ENCODE assay signal across 17 cellular contexts in genomic region chr1:182886985-182887384, GRCh38. TPM values are rescaled to one million over a fixed set of nuclear protein-coding genes. Genes with fewer than 3 reads are reported as not detected.
DNase-seq lines count a peak whose midpoint lies in the region; ATAC-seq, FAIRE-seq and TF ChIP-seq lines count a peak whose summit lies in the region.
"Had no signal": no experiment of that assay in that cellular context is flagged by ENCODE, and none has a peak within 500 bp of the region (broad histone marks: within the 10 kb centered on the region; RNA-seq: fewer than 3 reads in every experiment).

No MANE protein-coding gene starts in this region.

- in situ Hi-C loops in K562 (cut with MboI): no loop called here

- CTCF ChIA-PET in activated CD8-positive, alpha-beta T cell treated with anti-CD3 and anti-CD28 coated beads for 36 hours (lab: Charles Lee): no interaction called here
- CTCF ChIA-PET in activated CD8-positive, alpha-beta T cell treated with anti-CD3 and anti-CD28 coated beads, Interleukin-2, amount 10 ng/mL, durations not matched to agents 7 days and 5 days (lab: Charles Lee): no interaction called here
- CTCF ChIA-PET in K562 (lab: Yijun Ruan, JAX; ENCODE audit: low intra/inter-chr PET ratio): no interaction called here

- no peak overlapping the region for H2BK12ac ChIP-seq in H9 (ENCODE audit: insufficient read length, low read depth, low read length)

- H2BK120ac ChIP-seq in H9 (ENCODE audit: low read depth, low read length, poor library complexity, severe bottlenecking): no peak overlapping the region

- H3K23me2 ChIP-seq in H9 (ENCODE audit: insufficient read length, low read depth, low read length, poor library complexity, severe bottlenecking): no peaks in the 10 kb centered on the region

- H3K9me1 ChIP-seq in K562 (ENCODE audit: control insufficient read depth, insufficient read depth, low read length): peaks cover 2% of the 10 kb centered on the region

- no peak overlapping the region for H4K5ac ChIP-seq in H9 (ENCODE audit: insufficient read length, low read depth, low read length)

- WGBS in H9 (ENCODE audit: extremely low coverage, insufficient read length, low lambda C conversion rate): no CpG with 5 or more reads among the region's 11 CpGs
- 92% methylated on average over 11 of the region's 11 CpGs for WGBS in K562 (ENCODE audit: insufficient coverage, low coverage, missing lambda C conversion rate)

- H2BK20ac ChIP-seq in H9 (ENCODE audit: low read depth, low read length, poor library complexity, severe bottlenecking): no peak overlapping the region

- POLR2A ChIA-PET in activated CD8-positive, alpha-beta T cell treated with anti-CD3 and anti-CD28 coated beads for 36 hours (lab: Charles Lee): no interaction called here
- POLR2A ChIA-PET in activated CD8-positive, alpha-beta T cell treated with anti-CD3 and anti-CD28 coated beads, Interleukin-2, amount 10 ng/mL, durations not matched to agents 7 days and 5 days (lab: Charles Lee): interaction anchor here (1.0 kb wide), 1 partner anchor 42 kb away, joined by 3 read pairs; no protein-coding TSS in a partner anchor
- POLR2A ChIA-PET in K562 (lab: Yijun Ruan, JAX): interaction anchor here (3.6 kb wide), 1 partner anchor 8 kb away, joined by 19 read pairs; no protein-coding TSS in a partner anchor

- intact Hi-C loops in activated CD8-positive, alpha-beta T cell treated with anti-CD3 and anti-CD28 coated beads for 36 hours (cut with micrococcal nuclease): no loop called here
- intact Hi-C loops in K562 (cut with micrococcal nuclease): loop anchor here (5.0 kb wide), 1 partner anchor 35 kb away; no protein-coding TSS in a partner anchor
- intact Hi-C loops in mucosa of descending colon (cut with DNase I, micrococcal nuclease): no loop called here
- intact Hi-C loops in upper lobe of right lung (cut with DNase I): no loop called here

- H3K4me2 ChIP-seq in H9 (ENCODE audit: insufficient read depth, insufficient read length, low read length): no peak overlapping the region
- no peak overlapping the region for H3K4me2 ChIP-seq in K562 (ENCODE audit: insufficient read depth, low read length)

- H3K18ac ChIP-seq in H9 (ENCODE audit: insufficient read length, low read depth, low read length): no peak overlapping the region

- H3K4ac ChIP-seq in H9 (ENCODE audit: low read depth, low read length): no peak overlapping the region

- H3K14ac ChIP-seq in H9 (ENCODE audit: insufficient read depth, low read length): no peak overlapping the region

- H3K9ac ChIP-seq in H9 (ENCODE audit: extremely low read depth, insufficient read length, low read length): no peak overlapping the region
- no peak overlapping the region; a peak in 1 of 4 replicates for H3K9ac ChIP-seq in K562 (ENCODE audit: insufficient read depth in 1 of 2, low read depth in 2 of 2, low read length in 2 of 2)

- H3T11ph ChIP-seq in H9 (ENCODE audit: low read length): no peak overlapping the region

- no peak for TF ChIP-seq RAD21 in K562 (CRISPR knock-in tag; conservative IDR thresholded peaks at IDR 0.05 in 1 of 2, IDR thresholded peaks at IDR 0.05 in 1 of 2)

- TF ChIP-seq CTCF in activated CD8-positive, alpha-beta T cell treated with anti-CD3 and anti-CD28 coated beads for 36 hours (IDR thresholded peaks at IDR 0.05): no peak
- no peak for TF ChIP-seq CTCF in H9 (conservative IDR thresholded peaks at IDR 0.05)
- TF ChIP-seq CTCF in K562 (IDR thresholded peaks at IDR 0.05 in 2 of 3, conservative IDR thresholded peaks at IDR 0.05 in 1 of 3; ENCODE audit: insufficient read depth in 2 of 3, low read depth in 1 of 3, low read length in 3 of 3): no peak
- TF ChIP-seq CTCF in mucosa of descending colon (IDR thresholded peaks at IDR 0.05): no peak
- no peak for TF ChIP-seq CTCF in upper lobe of right lung (IDR thresholded peaks at IDR 0.05)

- H3K36me3 ChIP-seq in K562 (ENCODE audit: control insufficient read depth, insufficient read depth, low read length) (peaks cover 71% of the 10 kb centered on the region), mucosa of descending colon (ENCODE audit: low read depth) (peaks cover 15% of the 10 kb centered on the region), upper lobe of right lung (peaks cover 70% of the 10 kb centered on the region)

- H3K27ac ChIP-seq in H9 (ENCODE audit: insufficient read length, low read depth, low read length) (no peak overlapping the region), K562 (ENCODE audit: extremely low read depth, low read depth, low read length) (no peak overlapping the region), upper lobe of right lung (no peak overlapping the region)

- H3K79me2 ChIP-seq in H9 (ENCODE audit: insufficient read depth, low read length) (no peaks in the 10 kb centered on the region), K562 (ENCODE audit: control insufficient read depth, insufficient read depth, low read length) (no peaks in the 10 kb centered on the region; the same call in 2 of the 3 replicates)

- no peaks in the 10 kb centered on the region for H4K20me1 ChIP-seq in H9 (ENCODE audit: control insufficient read depth, insufficient read depth, insufficient read length)
- peaks cover 8% of the 10 kb centered on the region; the same call in 1 of the 2 replicates for H4K20me1 ChIP-seq in K562 (replicated peaks; ENCODE audit: control insufficient read depth, insufficient read depth, low read length)

- H3K36me3 Mint-ChIP-seq in activated CD8-positive, alpha-beta T cell treated with anti-CD3 and anti-CD28 coated beads for 36 hours (ENCODE audit: low read depth): peaks cover 76% of the 10 kb centered on the region
- peaks cover 83% of the 10 kb centered on the region for H3K36me3 Mint-ChIP-seq in activated CD8-positive, alpha-beta T cell treated with anti-CD3 and anti-CD28 coated beads, Interleukin-2, amount 10 ng/mL, durations not matched to agents 7 days and 5 days (ENCODE audit: low read depth)
- peaks cover 41 to 70% (median 60%) of the 10 kb centered on the region in 3 experiments for H3K36me3 Mint-ChIP-seq in H9 (ENCODE audit: insufficient read depth in 1 of 3, low read depth in 3 of 3)
- H3K36me3 Mint-ChIP-seq in stimulated activated effector memory CD8-positive, alpha-beta T cell treated with anti-CD3 and anti-CD28 coated beads, Interleukin-12 subunit alpha, Interleukin-12 subunit beta, amount 100 ng/mL, for 72 hours: peaks cover 87% of the 10 kb centered on the region

- no peak overlapping the region for H2AK5ac ChIP-seq in H9 (ENCODE audit: insufficient read length, low read length)

- no peak overlapping the region for H2BK5ac ChIP-seq in H9 (ENCODE audit: insufficient read length, low read length)

- H3K4me1 ChIP-seq in H9 (ENCODE audit: insufficient read depth, low read length): peaks cover 4% of the 10 kb centered on the region; the same call in 1 of the 2 replicates
- no peaks in the 10 kb centered on the region for H3K4me1 ChIP-seq in K562 (replicated peaks in 1 of 2; ENCODE audit: control insufficient read depth in 2 of 2, insufficient read depth in 2 of 2, low read length in 2 of 2)
- no peaks in the 10 kb centered on the region for H3K4me1 ChIP-seq in mucosa of descending colon (ENCODE audit: low read depth)
- H3K4me1 ChIP-seq in upper lobe of right lung: no peaks in the 10 kb centered on the region
- H3K4me1 ChIP-seq: Caco-2 had no signal

- H3K27me3 ChIP-seq in H9 (ENCODE audit: insufficient read depth, low read length): no peaks in the 10 kb centered on the region
- no peaks in the 10 kb centered on the region for H3K27me3 ChIP-seq in K562 (ENCODE audit: control insufficient read depth in 2 of 2, insufficient read depth in 2 of 2, low read length in 2 of 2)
- H3K27me3 ChIP-seq in upper lobe of right lung: no peaks in the 10 kb centered on the region

- H4K8ac ChIP-seq in H9 (replicated peaks; ENCODE audit: insufficient read length, low read depth, low read length): no peak overlapping the region

- no peaks in the 10 kb centered on the region for H3K79me1 ChIP-seq in H9 (ENCODE audit: insufficient read depth, low read depth, low read length, poor library complexity, severe bottlenecking)

- H3K9me3 ChIP-seq in H9 (ENCODE audit: control insufficient read depth, low read depth, low read length): no peaks in the 10 kb centered on the region
- H3K9me3 ChIP-seq in K562 (replicated peaks; ENCODE audit: control insufficient read depth, insufficient read depth, low read depth, low read length): no peaks in the 10 kb centered on the region
- no peaks in the 10 kb centered on the region for H3K9me3 ChIP-seq in mucosa of descending colon
- H3K9me3 ChIP-seq in upper lobe of right lung: no peaks in the 10 kb centered on the region
- H3K9me3 ChIP-seq: Caco-2 had no signal

- H3K27ac Mint-ChIP-seq in activated CD8-positive, alpha-beta T cell treated with anti-CD3 and anti-CD28 coated beads for 36 hours: peak overlapping the region; percentile 19
- no peak overlapping the region for H3K27ac Mint-ChIP-seq in activated CD8-positive, alpha-beta T cell treated with anti-CD3 and anti-CD28 coated beads, Interleukin-2, amount 10 ng/mL, durations not matched to agents 7 days and 5 days
- H3K27ac Mint-ChIP-seq in H9: peak overlapping the region in 2 of 3 experiments; percentile 25 to 89; a peak in 3 of 7 replicates
- peak overlapping the region; percentile 29 for H3K27ac Mint-ChIP-seq in stimulated activated effector memory CD8-positive, alpha-beta T cell treated with anti-CD3 and anti-CD28 coated beads, Interleukin-12 subunit alpha, Interleukin-12 subunit beta, amount 100 ng/mL, for 72 hours
- H3K27ac Mint-ChIP-seq: B cell had no signal

- DNase-seq in activated CD8-positive, alpha-beta T cell treated with anti-CD3 and anti-CD28 coated beads for 36 hours: no peak
- DNase-seq in activated CD8-positive, alpha-beta T cell treated with anti-CD3 and anti-CD28 coated beads, Interleukin-2, amount 10 ng/mL, durations not matched to agents 7 days and 5 days: no peak
- DNase-seq in H9: no peak
- no peak for DNase-seq in K562 (ENCODE audit: extremely low read depth in 1 of 4, low spot score in 3 of 4)
- DNase-seq in stimulated activated effector memory CD8-positive, alpha-beta T cell treated with anti-CD3 and anti-CD28 coated beads, Interleukin-12 subunit alpha, Interleukin-12 subunit beta, amount 100 ng/mL, for 72 hours (ENCODE audit: low spot score in 2 of 2): no peak
- DNase-seq in HTR-8/SVneo (ENCODE audit: insufficient read length, low spot score): no peak
- no peak for DNase-seq in mucosa of descending colon
- no peak for DNase-seq in upper lobe of right lung
- DNase-seq: Caco-2, HCEC 1CT, NCI-H1105 treated with DMSO at 0.1 percent for 48 hours, NCI-H1694 treated with DMSO at 0.1 percent for 48 hours, NCI-H510A treated with DMSO at 0.1 percent for 48 hours, NCI-H774, RPMI8226, SHP77 treated with DMSO at 0.1 percent for 48 hours had no signal

- H2BK15ac ChIP-seq in H9 (ENCODE audit: low read depth, low read length): no peak overlapping the region

- H3K4me1 Mint-ChIP-seq in activated CD8-positive, alpha-beta T cell treated with anti-CD3 and anti-CD28 coated beads for 36 hours (ENCODE audit: low read depth): peaks cover 32% of the 10 kb centered on the region
- H3K4me1 Mint-ChIP-seq in activated CD8-positive, alpha-beta T cell treated with anti-CD3 and anti-CD28 coated beads, Interleukin-2, amount 10 ng/mL, durations not matched to agents 7 days and 5 days (ENCODE audit: low read depth): peaks cover 32% of the 10 kb centered on the region
- peaks cover 6 to 8% of the 10 kb centered on the region in 2 experiments for H3K4me1 Mint-ChIP-seq in H9
- peaks cover 33% of the 10 kb centered on the region for H3K4me1 Mint-ChIP-seq in stimulated activated effector memory CD8-positive, alpha-beta T cell treated with anti-CD3 and anti-CD28 coated beads, Interleukin-12 subunit alpha, Interleukin-12 subunit beta, amount 100 ng/mL, for 72 hours

- H3K56ac ChIP-seq in H9 (ENCODE audit: insufficient read length, low read depth, low read length): no peak overlapping the region

- ATAC-seq in activated CD8-positive, alpha-beta T cell treated with anti-CD3 and anti-CD28 coated beads for 36 hours: no peak
- no peak for ATAC-seq in activated CD8-positive, alpha-beta T cell treated with anti-CD3 and anti-CD28 coated beads, Interleukin-2, amount 10 ng/mL, durations not matched to agents 7 days and 5 days
- no peak for ATAC-seq in K562
- ATAC-seq in stimulated activated effector memory CD8-positive, alpha-beta T cell treated with anti-CD3 and anti-CD28 coated beads, Interleukin-12 subunit alpha, Interleukin-12 subunit beta, amount 100 ng/mL, for 72 hours: no peak
- ATAC-seq in mucosa of descending colon: no peak
- no peak for ATAC-seq in upper lobe of right lung

- H2AFZ ChIP-seq in H9 (ENCODE audit: low read length) (no peak overlapping the region), K562 (ENCODE audit: low read depth, low read length) (no peak overlapping the region)

- H3K4me3 ChIP-seq in K562 (no peak overlapping the region), mucosa of descending colon (no peak overlapping the region), upper lobe of right lung (no peak overlapping the region)

- H3K27me3 Mint-ChIP-seq in activated CD8-positive, alpha-beta T cell treated with anti-CD3 and anti-CD28 coated beads for 36 hours: no peaks in the 10 kb centered on the region
- no peaks in the 10 kb centered on the region for H3K27me3 Mint-ChIP-seq in activated CD8-positive, alpha-beta T cell treated with anti-CD3 and anti-CD28 coated beads, Interleukin-2, amount 10 ng/mL, durations not matched to agents 7 days and 5 days (ENCODE audit: low read depth)
- no peaks in the 10 kb centered on the region for H3K27me3 Mint-ChIP-seq in H9 (ENCODE audit: low read depth)
- H3K27me3 Mint-ChIP-seq: B cell had no signal

- no peak for TF ChIP-seq EP300 in K562 (IDR thresholded peaks at IDR 0.05; ENCODE audit: low read length)

- H4K91ac ChIP-seq in H9 (ENCODE audit: insufficient read length, low read depth, low read length): no peak overlapping the region

- TF ChIP-seq POLR2A in K562 (conservative IDR thresholded peaks at IDR 0.05): no peak

- no peak for FAIRE-seq in K562 (lab: Jason Lieb, UNC)
- no peak for FAIRE-seq in HTR-8/SVneo (lab: Jason Lieb, UNC)

- no TSS peak for BruUV-seq in K562 (replicated peaks; lab: Mats Ljungman, UMichigan)

- no peaks in the 10 kb centered on the region for H3K9me3 Mint-ChIP-seq in activated CD8-positive, alpha-beta T cell treated with anti-CD3 and anti-CD28 coated beads for 36 hours
- H3K9me3 Mint-ChIP-seq in activated CD8-positive, alpha-beta T cell treated with anti-CD3 and anti-CD28 coated beads, Interleukin-2, amount 10 ng/mL, durations not matched to agents 7 days and 5 days (ENCODE audit: insufficient read depth): no peaks in the 10 kb centered on the region
- H3K9me3 Mint-ChIP-seq in H9: peaks cover 0 to 2% of the 10 kb centered on the region in 2 experiments; a peak in 2 of 5 replicates
- no peaks in the 10 kb centered on the region for H3K9me3 Mint-ChIP-seq in stimulated activated effector memory CD8-positive, alpha-beta T cell treated with anti-CD3 and anti-CD28 coated beads, Interleukin-12 subunit alpha, Interleukin-12 subunit beta, amount 100 ng/mL, for 72 hours

- no peak overlapping the region for H3K4me3 Mint-ChIP-seq in activated CD8-positive, alpha-beta T cell treated with anti-CD3 and anti-CD28 coated beads for 36 hours
- no peak overlapping the region for H3K4me3 Mint-ChIP-seq in activated CD8-positive, alpha-beta T cell treated with anti-CD3 and anti-CD28 coated beads, Interleukin-2, amount 10 ng/mL, durations not matched to agents 7 days and 5 days
- no peak overlapping the region for H3K4me3 Mint-ChIP-seq in H9
- H3K4me3 Mint-ChIP-seq in stimulated activated effector memory CD8-positive, alpha-beta T cell treated with anti-CD3 and anti-CD28 coated beads, Interleukin-12 subunit alpha, Interleukin-12 subunit beta, amount 100 ng/mL, for 72 hours: no peak overlapping the region
- H3K4me3 Mint-ChIP-seq: B cell had no signal

- no peak overlapping the region for H3K23ac ChIP-seq in H9 (ENCODE audit: insufficient read length, low read depth, low read length)

RNA-seq across cellular contexts. Expression of gene DHX9, which starts 47.8 kb away (rescaled TPM):
- 100 to 1,000 TPM; 213 to 228 TPM for total RNA-seq in activated CD8-positive, alpha-beta T cell treated with anti-CD3 and anti-CD28 coated beads for 36 hours
- 100 to 1,000 TPM; 218 to 231 TPM for total RNA-seq in activated CD8-positive, alpha-beta T cell treated with anti-CD3 and anti-CD28 coated beads, Interleukin-2, amount 10 ng/mL, durations not matched to agents 7 days and 5 days
- total RNA-seq in H9 (2021): 336 and 338 TPM in 2 replicates
- 182 and 518 TPM in 2 replicates for total RNA-seq in K562 (2011; cell fraction: chromatin; rRNA removed; ENCODE audit: low replicate concordance)
- 112 and 145 TPM in 2 replicates for total RNA-seq in K562 (2011; cell fraction: nucleolus; rRNA removed)
- 168 and 205 TPM in 2 replicates for total RNA-seq in K562 (2011; cell fraction: nucleoplasm; rRNA removed)
- total RNA-seq in K562 (2014; rRNA removed): 234 and 269 TPM in 2 replicates
- total RNA-seq in K562 (2014; rRNA removed; fragmentation: Illumina TruSeq; extraction: Trizol): 355 and 364 TPM in 2 replicates
- 395 and 409 TPM in 2 replicates for total RNA-seq in K562 (2015; rRNA removed; fragmentation: Illumina TruSeq; extraction: Trizol)
- 329 and 341 TPM in 2 replicates for total RNA-seq in K562 (2021)
- polyA plus RNA-seq in K562 (2011; rRNA removed): 241 and 373 TPM in 2 replicates
- polyA plus RNA-seq in K562 (2011; cell fraction: cytosol; rRNA removed): 153 and 188 TPM in 2 replicates
- 193 and 234 TPM in 2 replicates for polyA plus RNA-seq in K562 (2011; cell fraction: nucleus; rRNA removed)
- 141 and 260 TPM in 2 replicates for polyA plus RNA-seq in K562 (2012)
- polyA plus RNA-seq in K562 (2014; fragmentation: Illumina TruSeq; extraction: Trizol): 265 and 294 TPM in 2 replicates
- polyA plus RNA-seq in K562 (2014; fragmentation: Nextera tagmentation; extraction: Ambion mirVana): 100 to 1,000 TPM; 100 to 246 TPM
- polyA plus RNA-seq in K562 (2014; rRNA removed): 275 and 300 TPM in 2 replicates
- 621 and 707 TPM in 2 replicates for polyA minus RNA-seq in K562 (2011; rRNA and poly(A)+ RNA removed)
- 125 and 221 TPM in 2 replicates for polyA minus RNA-seq in K562 (2011; cell fraction: cytosol; rRNA and poly(A)+ RNA removed)
- polyA minus RNA-seq in K562 (2011; cell fraction: nucleus; rRNA and poly(A)+ RNA removed): 236 and 384 TPM in 2 replicates
- 100 to 1,000 TPM in 2 of 3 donors, 10 to 100 TPM in 1; 88.8 to 112 (median 101) TPM for total RNA-seq in mucosa of descending colon
- total RNA-seq in upper lobe of right lung: 126 TPM
